Comparison of ENCODE assay signal across 9 cellular contexts in the genomic region with DNA sequence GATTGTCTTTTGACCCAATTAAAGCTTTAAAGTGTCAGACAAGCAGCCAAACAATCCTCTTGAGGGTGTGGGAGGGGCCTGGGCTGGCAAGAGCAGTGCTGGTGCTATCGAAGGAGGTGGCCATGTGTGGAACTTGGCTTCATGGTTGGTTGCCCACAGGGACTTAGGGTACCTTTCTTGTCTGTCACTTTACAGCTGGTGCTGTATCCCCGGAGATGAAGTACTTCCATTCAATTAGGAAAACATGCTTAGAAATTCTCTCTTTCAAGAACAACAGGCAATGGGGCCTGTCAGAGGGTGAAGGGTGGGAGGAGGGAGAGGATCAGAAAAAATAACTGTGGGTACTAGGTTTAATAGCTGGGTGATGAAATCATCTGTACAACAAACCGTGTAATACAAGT.
DNase-seq lines count a peak whose midpoint lies in the region; ATAC-seq, FAIRE-seq and TF ChIP-seq lines count a peak whose summit lies in the region.
"Had no signal": no experiment of that assay in that cellular context is flagged by ENCODE, and none has a peak within 500 bp of the region (broad histone marks: within the 10 kb centered on the region; RNA-seq: fewer than 3 reads in every experiment).

No MANE protein-coding gene starts in this region.

- H3K27me3 ChIP-seq in GM23338 (ENCODE audit: insufficient read depth) (no peaks in the 10 kb centered on the region), skeletal muscle satellite cell (ENCODE audit: control insufficient read depth, insufficient read depth, low read length) (no peaks in the 10 kb centered on the region)

- H3K36me3 ChIP-seq in GM23338 (ENCODE audit: insufficient read depth) (no peaks in the 10 kb centered on the region), skeletal muscle satellite cell (ENCODE audit: insufficient read depth, low read length) (no peaks in the 10 kb centered on the region)

- peak; percentile 93 for FAIRE-seq in GM18507 (lab: Jason Lieb, UNC)
- FAIRE-seq: endometrium had no signal

- no peaks in the 10 kb centered on the region for H3K79me2 ChIP-seq in GM23338 (replicated peaks; ENCODE audit: insufficient read depth)

- H3K9me2 ChIP-seq in GM23338 (ENCODE audit: insufficient read depth) = no peaks in the 10 kb centered on the region

- H3F3A ChIP-seq in GM23338 (replicated peaks; ENCODE audit: low read depth) = no peaks in the 10 kb centered on the region

- H3K4me2 ChIP-seq in GM23338 = no peak overlapping the region
- peak overlapping the region; percentile 67 for H3K4me2 ChIP-seq in skeletal muscle satellite cell (ENCODE audit: low read length)

- no peaks in the 10 kb centered on the region for H3K9me3 ChIP-seq in skeletal muscle satellite cell (replicated peaks; ENCODE audit: low read length)

- H3K36me3 Mint-ChIP-seq in GM23338 (ENCODE audit: low read depth) = peaks cover 3% of the 10 kb centered on the region; the same call in 1 of the 3 replicates
- H3K36me3 Mint-ChIP-seq in dendritic cell treated with granulocyte-macrophage colony-stimulating factor and Interleukin-4, amounts not matched to agents 40 ng/mL and 50 ng/mL, for 4 days (ENCODE audit: low read depth) = no peaks in the 10 kb centered on the region
- peaks cover 1% of the 10 kb centered on the region for H3K36me3 Mint-ChIP-seq in activated CD4-positive, alpha-beta T cell treated with anti-CD3 and anti-CD28 coated beads, Interleukin-2, amount 10 ng/mL, durations not matched to agents 7 days and 5 days (ENCODE audit: low read depth)

- CTCF ChIA-PET in activated CD4-positive, alpha-beta T cell treated with anti-CD3 and anti-CD28 coated beads, Interleukin-2, amount 10 ng/mL, durations not matched to agents 7 days and 5 days (lab: Charles Lee) = interaction anchor here (1.5 kb wide), 1 partner anchor 9 kb away, joined by 3 read pairs; no protein-coding TSS in a partner anchor

- peaks cover 2% of the 10 kb centered on the region for H3K27me3 Mint-ChIP-seq in GM23338 (ENCODE audit: insufficient read depth, low read depth, poor library complexity)
- H3K27me3 Mint-ChIP-seq in dendritic cell treated with granulocyte-macrophage colony-stimulating factor and Interleukin-4, amounts not matched to agents 40 ng/mL and 50 ng/mL, for 4 days = no peaks in the 10 kb centered on the region
- no peaks in the 10 kb centered on the region for H3K27me3 Mint-ChIP-seq in activated CD4-positive, alpha-beta T cell treated with anti-CD3 and anti-CD28 coated beads, Interleukin-2, amount 10 ng/mL, durations not matched to agents 7 days and 5 days

- H4K20me1 ChIP-seq in GM23338 (replicated peaks; ENCODE audit: insufficient read depth) = no peaks in the 10 kb centered on the region

- DNase-seq in GM18507 (ENCODE audit: extremely low spot score, insufficient read length, low read depth) = peak; percentile 18
- no peak for DNase-seq in GM23338 (ENCODE audit: low spot score)
- peak; percentile 53 for DNase-seq in NCI-H2029 treated with DMSO at 0.1 percent for 48 hours (lab: John Stamatoyannopoulos, UW)
- DNase-seq in foreskin fibroblast = no peak
- DNase-seq in stimulated activated CD4-positive, alpha-beta T cell treated with anti-CD3 and anti-CD28 coated beads, Interleukin-1b, Interleukin-23, amount 100 ng/mL, for 48 hours = no peak
- no peak for DNase-seq in activated CD4-positive, alpha-beta T cell treated with anti-CD3 and anti-CD28 coated beads, Interleukin-2, amount 10 ng/mL, durations not matched to agents 7 days and 5 days

- intact Hi-C loops in dendritic cell treated with granulocyte-macrophage colony-stimulating factor and Interleukin-4, amounts not matched to agents 40 ng/mL and 50 ng/mL, for 4 days (cut with micrococcal nuclease) = no loop called here

- H3K4me3 Mint-ChIP-seq in GM23338 = no peak overlapping the region
- no peak overlapping the region for H3K4me3 Mint-ChIP-seq in dendritic cell treated with granulocyte-macrophage colony-stimulating factor and Interleukin-4, amounts not matched to agents 40 ng/mL and 50 ng/mL, for 4 days
- no peak overlapping the region for H3K4me3 Mint-ChIP-seq in activated CD4-positive, alpha-beta T cell treated with anti-CD3 and anti-CD28 coated beads, Interleukin-2, amount 10 ng/mL, durations not matched to agents 7 days and 5 days

- TF ChIP-seq CTCF in GM23338 (conservative IDR thresholded peaks at IDR 0.05; ENCODE audit: low read depth in 2 of 2) = no peak
- no peak for TF ChIP-seq CTCF in foreskin fibroblast (IDR thresholded peaks at IDR 0.05; ENCODE audit: low read depth, low read length)

- H3K9ac ChIP-seq in skeletal muscle satellite cell (ENCODE audit: low read depth, low read length) = peak overlapping the region; percentile 9

- no peak overlapping the region for H3K4me3 ChIP-seq in GM23338
- peak overlapping the region; percentile 29 for H3K4me3 ChIP-seq in skeletal muscle satellite cell (ENCODE audit: low read length)
- H3K4me3 ChIP-seq in foreskin fibroblast (ENCODE audit: low read depth in 1 of 2, low read length in 2 of 2) = no peak overlapping the region

- POLR2A ChIA-PET in activated CD4-positive, alpha-beta T cell treated with anti-CD3 and anti-CD28 coated beads, Interleukin-2, amount 10 ng/mL, durations not matched to agents 7 days and 5 days (lab: Charles Lee) = no interaction called here

- H2AFZ ChIP-seq in GM23338 = no peak overlapping the region

- peak; percentile 41; the same call in 1 of the 3 replicates for ATAC-seq in GM23338

- H3K27ac Mint-ChIP-seq in GM23338 = no peak overlapping the region
- peak overlapping the region; percentile 20 for H3K27ac Mint-ChIP-seq in dendritic cell treated with granulocyte-macrophage colony-stimulating factor and Interleukin-4, amounts not matched to agents 40 ng/mL and 50 ng/mL, for 4 days
- H3K27ac Mint-ChIP-seq in activated CD4-positive, alpha-beta T cell treated with anti-CD3 and anti-CD28 coated beads, Interleukin-2, amount 10 ng/mL, durations not matched to agents 7 days and 5 days = no peak overlapping the region

- H3K4me1 ChIP-seq in GM23338 (ENCODE audit: insufficient read depth) (peaks cover 3% of the 10 kb centered on the region; the same call in 1 of the 2 replicates), skeletal muscle satellite cell (ENCODE audit: control insufficient read depth, insufficient read depth, low read length) (peaks cover 53% of the 10 kb centered on the region)

- H3K9me3 Mint-ChIP-seq in GM23338 = peaks cover 2% of the 10 kb centered on the region; the same call in 2 of the 3 replicates
- no peaks in the 10 kb centered on the region for H3K9me3 Mint-ChIP-seq in dendritic cell treated with granulocyte-macrophage colony-stimulating factor and Interleukin-4, amounts not matched to agents 40 ng/mL and 50 ng/mL, for 4 days
- H3K9me3 Mint-ChIP-seq in activated CD4-positive, alpha-beta T cell treated with anti-CD3 and anti-CD28 coated beads, Interleukin-2, amount 10 ng/mL, durations not matched to agents 7 days and 5 days = no peaks in the 10 kb centered on the region

- H3K4me1 Mint-ChIP-seq in GM23338 = peaks cover 13% of the 10 kb centered on the region; the same call in 2 of the 3 replicates
- peaks cover 26% of the 10 kb centered on the region for H3K4me1 Mint-ChIP-seq in dendritic cell treated with granulocyte-macrophage colony-stimulating factor and Interleukin-4, amounts not matched to agents 40 ng/mL and 50 ng/mL, for 4 days (ENCODE audit: low read depth)
- peaks cover 23% of the 10 kb centered on the region for H3K4me1 Mint-ChIP-seq in activated CD4-positive, alpha-beta T cell treated with anti-CD3 and anti-CD28 coated beads, Interleukin-2, amount 10 ng/mL, durations not matched to agents 7 days and 5 days

- H3K27ac ChIP-seq in GM23338 (ENCODE audit: low read depth) = no peak overlapping the region

TF ChIP-seq in GM23338, 12 proteins besides CTCF, POLR2A, EP300 and RAD21 (continues in another document):
- TF ChIP-seq POLR2AphosphoS5 (IDR thresholded peaks at IDR 0.05; ENCODE audit: low read depth) (no peak), EZH2phosphoT487 (IDR thresholded peaks at IDR 0.05; ENCODE audit: unreplicated experiment) (no peak), EZH2 (IDR thresholded peaks at IDR 0.05; ENCODE audit: low read depth, unreplicated experiment) (no peak), ZNF114 (CRISPR knock-in tag; IDR thresholded peaks at IDR 0.05) (no peak)
- TF ChIP-seq, protein P1, sequence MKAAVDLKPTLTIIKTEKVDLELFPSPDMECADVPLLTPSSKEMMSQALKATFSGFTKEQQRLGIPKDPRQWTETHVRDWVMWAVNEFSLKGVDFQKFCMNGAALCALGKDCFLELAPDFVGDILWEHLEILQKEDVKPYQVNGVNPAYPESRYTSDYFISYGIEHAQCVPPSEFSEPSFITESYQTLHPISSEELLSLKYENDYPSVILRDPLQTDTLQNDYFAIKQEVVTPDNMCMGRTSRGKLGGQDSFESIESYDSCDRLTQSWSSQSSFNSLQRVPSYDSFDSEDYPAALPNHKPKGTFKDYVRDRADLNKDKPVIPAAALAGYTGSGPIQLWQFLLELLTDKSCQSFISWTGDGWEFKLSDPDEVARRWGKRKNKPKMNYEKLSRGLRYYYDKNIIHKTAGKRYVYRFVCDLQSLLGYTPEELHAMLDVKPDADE (IDR thresholded peaks at IDR 0.05) = no peak

Comparison
In these comparisons a context has a peak if more than half of its experiments do, and no peak if none do; other contexts are left out.
1. DNase-seq: peak in GM18507 (single experiment) and NCI-H2029 treated with DMSO at 0.1 percent for 48 hours (single experiment); none in GM23338 (single experiment), foreskin fibroblast (0 of 2), stimulated activated CD4-positive, alpha-beta T cell treated with anti-CD3 and anti-CD28 coated beads, Interleukin-1b, Interleukin-23, amount 100 ng/mL, for 48 hours (single experiment) and activated CD4-positive, alpha-beta T cell treated with anti-CD3 and anti-CD28 coated beads, Interleukin-2, amount 10 ng/mL, durations not matched to agents 7 days and 5 days (single experiment).